In genomic region chr12:26143291-26143690, GRCh38 we compare ENCODE assay signal across 23 cellular contexts. TPM values are rescaled to one million over a fixed set of nuclear protein-coding genes. Genes with fewer than 3 reads are reported as not detected.
DNase-seq lines count a peak whose midpoint lies in the region; ATAC-seq and TF ChIP-seq lines count a peak whose summit lies in the region.
"Had no signal": no experiment of that assay in that cellular context is flagged by ENCODE, and none has a peak within 500 bp of the region (broad histone marks: within the 10 kb centered on the region; RNA-seq: fewer than 3 reads in every experiment).

No MANE protein-coding gene starts in this region.

- no peaks in the 10 kb centered on the region for H3K36me3 ChIP-seq in IMR-90 (ENCODE audit: control insufficient read depth, insufficient read depth, low read length)
- H3K36me3 ChIP-seq in lower lobe of right lung, result no peaks in the 10 kb centered on the region
- H3K36me3 ChIP-seq: BE2C; BLaER1 treated with 17β-estradiol and CSF1 and Interleukin-3, amounts not matched to agents 10 nM and 100 nM had no signal

- no peak overlapping the region for H3K23ac ChIP-seq in IMR-90 (ENCODE audit: low read depth, low read length)

- H3K4me3 Mint-ChIP-seq in CD14-positive monocyte, result no peak overlapping the region
- H3K4me3 Mint-ChIP-seq: CD8-positive, alpha-beta T cell; GM23338; H9 had no signal

- no peak overlapping the region for H2BK120ac ChIP-seq in IMR-90 (ENCODE audit: low read depth, low read length)

- H3K4me2 ChIP-seq in IMR-90 (ENCODE audit: low read depth, low read length), result no peak overlapping the region
- H3K4me2 ChIP-seq: A549; BLaER1 treated with 17β-estradiol and CSF1 and Interleukin-3, amounts not matched to agents 10 nM and 100 nM; GM23338 had no signal

- no peak overlapping the region for H2AFZ ChIP-seq in IMR-90 (replicated peaks; ENCODE audit: low read length, poor library complexity)
- H2AFZ ChIP-seq: GM23338 had no signal

- no peaks in the 10 kb centered on the region for H3K9me1 ChIP-seq in IMR-90 (ENCODE audit: insufficient read depth, low read length)

- TF ChIP-seq POLR2A in IMR-90 (IDR thresholded peaks at IDR 0.05; ENCODE audit: low read depth, low read length), result no peak

- no peaks in the 10 kb centered on the region for H3K9me3 Mint-ChIP-seq in CD14-positive monocyte
- H3K9me3 Mint-ChIP-seq: CD8-positive, alpha-beta T cell; GM23338; H9 had no signal

- intact Hi-C loops in IMR-90 (cut with micrococcal nuclease) (loop anchor here (5.0 kb wide), 1 partner anchor 34 kb away; no protein-coding TSS in a partner anchor), lower lobe of right lung (cut with DNase I) (no loop called here), CD14-positive monocyte (cut with micrococcal nuclease) (no loop called here)

- H3K4me1 Mint-ChIP-seq in CD14-positive monocyte, result no peaks in the 10 kb centered on the region
- H3K4me1 Mint-ChIP-seq: GM23338, H9 had no signal

- no peak for DNase-seq in IMR-90
- DNase-seq in NCI-H187 treated with DMSO at 0.1 percent for 48 hours (lab: John Stamatoyannopoulos, UW), result peak; percentile 26
- DNase-seq in NCI-H524 treated with DMSO at 0.1 percent for 48 hours (lab: John Stamatoyannopoulos, UW), result peak; percentile 67
- DNase-seq in lower lobe of right lung, result no peak
- DNase-seq in CD14-positive monocyte (ENCODE audit: low spot score), result no peak
- no peak for DNase-seq in activated T-cell treated with anti-CD3 and anti-CD28 coated beads, Interleukin-2, amount 50 U/mL, for 1 hour
- no peak for DNase-seq in NCI-H2227 treated with DMSO at 0.1 percent for 48 hours (lab: John Stamatoyannopoulos, UW)
- DNase-seq: 8988T; ACHN; AML-193; BE2C; Caco-2; CD8-positive, alpha-beta T cell; DMS 273 treated with DMSO at 0.1 percent for 48 hours; DMS79; EL; GDM1; H9 had no signal

- H3K27me3 ChIP-seq in IMR-90 (ENCODE audit: control insufficient read depth, insufficient read depth, low read length), result peaks cover 18% of the 10 kb centered on the region
- H3K27me3 ChIP-seq in lower lobe of right lung (ENCODE audit: low read depth), result no peaks in the 10 kb centered on the region
- H3K27me3 ChIP-seq: BE2C; BLaER1 treated with 17β-estradiol and CSF1 and Interleukin-3, amounts not matched to agents 10 nM and 100 nM had no signal

- no peak for TF ChIP-seq CTCF in IMR-90 (conservative IDR thresholded peaks at IDR 0.05; ENCODE audit: low read depth, low read length)
- TF ChIP-seq CTCF in lower lobe of right lung (IDR thresholded peaks at IDR 0.05), result no peak
- no peak for TF ChIP-seq CTCF in CD14-positive monocyte (IDR thresholded peaks at IDR 0.05)

- H4K8ac ChIP-seq in IMR-90 (ENCODE audit: low read depth in 2 of 2, low read length in 2 of 2), result no peak overlapping the region

- H3K27ac Mint-ChIP-seq in CD14-positive monocyte, result no peak overlapping the region
- H3K27ac Mint-ChIP-seq: CD8-positive, alpha-beta T cell; GM23338; H9 had no signal

- no peak overlapping the region for H2BK15ac ChIP-seq in IMR-90 (ENCODE audit: low read depth, low read length)

- CTCF ChIA-PET in IMR-90 (lab: Yijun Ruan, JAX), result no interaction called here

- dilution Hi-C loops in IMR-90 (cut with HindIII; ENCODE audit: low sequenced_read_pairs, unreplicated experiment), result no loop called here

- H2BK20ac ChIP-seq in IMR-90 (ENCODE audit: low read depth, low read length), result no peak overlapping the region

- no peak overlapping the region for H3K14ac ChIP-seq in IMR-90 (replicated peaks; ENCODE audit: low read depth, low read length)

- H3K9ac ChIP-seq in IMR-90 (ENCODE audit: low read depth, low read length), result no peak overlapping the region
- H3K9ac ChIP-seq: BLaER1 treated with 17β-estradiol and CSF1 and Interleukin-3, amounts not matched to agents 10 nM and 100 nM had no signal

- H2BK5ac ChIP-seq in IMR-90 (ENCODE audit: low read depth, low read length, poor library complexity, severe bottlenecking), result no peak overlapping the region

- H3K4ac ChIP-seq in IMR-90 (ENCODE audit: low read depth, low read length), result no peak overlapping the region

- no peaks in the 10 kb centered on the region for H3K79me1 ChIP-seq in IMR-90 (ENCODE audit: low read depth in 1 of 2, low read length in 2 of 2)

- H3K27ac ChIP-seq in IMR-90 (ENCODE audit: insufficient read depth, low read length) (no peak overlapping the region), lower lobe of right lung (no peak overlapping the region)
- H3K27ac ChIP-seq: A549; BLaER1 treated with 17β-estradiol and CSF1 and Interleukin-3, amounts not matched to agents 10 nM and 100 nM had no signal

- POLR2A ChIA-PET in IMR-90 (lab: Charles Lee; ENCODE audit: unreplicated experiment), result no interaction called here

- BruUV-seq in IMR-90 (replicated peaks; lab: Mats Ljungman, UMichigan), result no TSS peak

- in situ Hi-C loops in IMR-90 (cut with MboI; ENCODE audit: low sequenced_read_pairs), result no loop called here

- H3K36me3 Mint-ChIP-seq in CD14-positive monocyte, result no peaks in the 10 kb centered on the region
- H3K36me3 Mint-ChIP-seq: CD8-positive, alpha-beta T cell had no signal

- no peak overlapping the region for H3K56ac ChIP-seq in IMR-90 (ENCODE audit: extremely low read depth, insufficient read depth, low read length)

- H2AK5ac ChIP-seq in IMR-90 (ENCODE audit: low read depth, low read length), result no peak overlapping the region

- no peak overlapping the region for H2AK9ac ChIP-seq in IMR-90 (replicated peaks; ENCODE audit: low read depth, low read length, poor library complexity)

- H3K27me3 Mint-ChIP-seq in CD14-positive monocyte (ENCODE audit: low read depth in 3 of 3), result no peaks in the 10 kb centered on the region

- no peaks in the 10 kb centered on the region for H4K20me1 ChIP-seq in IMR-90 (ENCODE audit: insufficient read depth, low read length)
- H4K20me1 ChIP-seq: BLaER1 treated with 17β-estradiol and CSF1 and Interleukin-3, amounts not matched to agents 10 nM and 100 nM had no signal

- no peak overlapping the region for H3K18ac ChIP-seq in IMR-90 (ENCODE audit: low read depth, low read length)

- no peaks in the 10 kb centered on the region for H3K4me1 ChIP-seq in IMR-90 (ENCODE audit: control insufficient read depth, insufficient read depth, low read length)
- no peaks in the 10 kb centered on the region for H3K4me1 ChIP-seq in lower lobe of right lung
- H3K4me1 ChIP-seq: A549; BE2C; BLaER1 treated with 17β-estradiol and CSF1 and Interleukin-3, amounts not matched to agents 10 nM and 100 nM; Caco-2 had no signal

- H3K9me3 ChIP-seq in IMR-90 (ENCODE audit: control insufficient read depth, insufficient read depth, low read length) (no peaks in the 10 kb centered on the region), lower lobe of right lung (no peaks in the 10 kb centered on the region)
- H3K9me3 ChIP-seq: A549; BE2C; BLaER1 treated with 17β-estradiol and CSF1 and Interleukin-3, amounts not matched to agents 10 nM and 100 nM; Caco-2 had no signal

- no peak overlapping the region for H4K91ac ChIP-seq in IMR-90 (ENCODE audit: insufficient read depth, low read depth, low read length)

- no peak for TF ChIP-seq RAD21 in IMR-90 (IDR thresholded peaks at IDR 0.05; ENCODE audit: low read length)

- H4K5ac ChIP-seq in IMR-90 (ENCODE audit: low read depth, low read length), result no peak overlapping the region

- no peak overlapping the region for H3K4me3 ChIP-seq in IMR-90 (ENCODE audit: insufficient read depth, low read depth, low read length)
- no peak overlapping the region for H3K4me3 ChIP-seq in lower lobe of right lung
- H3K4me3 ChIP-seq: A549; BLaER1 treated with 17β-estradiol and CSF1 and Interleukin-3, amounts not matched to agents 10 nM and 100 nM; GM12878; GM23338 had no signal

- no peak for ATAC-seq in IMR-90 (ENCODE audit: low read depth)
- ATAC-seq in lower lobe of right lung, result peak; percentile 37 to 43
- ATAC-seq: A549; CD8-positive, alpha-beta T cell; GM12878; GM23338; HCT116 had no signal

- 83% methylated on average over 1 of the region's 2 CpGs; no CpG with 5 or more reads in 1 of the 2 experiments for WGBS in IMR-90 (ENCODE audit: extremely low coverage in 2 of 2, insufficient read length in 1 of 2), 2 experiments

TF ChIP-seq in IMR-90, 13 proteins besides CTCF, POLR2A, EP300 and RAD21:
- no peak for TF ChIP-seq FOS (IDR thresholded peaks at IDR 0.05; ENCODE audit: low read depth, low read length)
- TF ChIP-seq CEBPB (IDR thresholded peaks at IDR 0.05; ENCODE audit: low read depth, low read length), result peak; percentile 61

RNA-seq across cellular contexts. Expression of gene BHLHE41, which starts 18.5 kb away (rescaled TPM):
- total RNA-seq in IMR-90 (2012; rRNA removed) (0.72 and 1.1 TPM in 2 replicates), lower lobe of right lung (125 TPM)
- polyA plus RNA-seq in IMR-90 (2012; rRNA removed) (3.8 and 5.2 TPM in 2 replicates), CD14-positive monocyte (not detected)
- polyA plus RNA-seq in IMR-90 (2012; cell fraction: cytosol; rRNA removed), result 0.64 and 1.6 TPM in 2 replicates
- 5.6 and 8.7 TPM in 2 replicates for polyA plus RNA-seq in IMR-90 (2012; cell fraction: nucleus; rRNA removed; ENCODE audit: low replicate concordance)
- total RNA-seq: CD8-positive, alpha-beta T cell had no signal

RNA-seq across cellular contexts. Expression of gene SSPN, which starts 52.1 kb away (rescaled TPM):
- total RNA-seq in IMR-90 (2012; rRNA removed), result 5.6 and 7.8 TPM in 2 replicates
- polyA plus RNA-seq in IMR-90 (2012; rRNA removed), result 3.5 and 4.1 TPM in 2 replicates
- 2.8 and 4.8 TPM in 2 replicates for polyA plus RNA-seq in IMR-90 (2012; cell fraction: cytosol; rRNA removed)
- 0.85 and 2.2 TPM in 2 replicates for polyA plus RNA-seq in IMR-90 (2012; cell fraction: nucleus; rRNA removed; ENCODE audit: low replicate concordance)
- total RNA-seq in lower lobe of right lung, result 12.8 TPM
- polyA plus RNA-seq in CD14-positive monocyte, result under 1 TPM in 1 of 2 donors, not detected in 1; 0.15 TPM
- total RNA-seq: CD8-positive, alpha-beta T cell had no signal

Comparison
In these comparisons a context has a peak if more than half of its experiments do, and no peak if none do; other contexts are left out.
1. DNase-seq: peak in NCI-H187 treated with DMSO at 0.1 percent for 48 hours (single experiment) and NCI-H524 treated with DMSO at 0.1 percent for 48 hours (single experiment); none in IMR-90 (single experiment), lower lobe of right lung (single experiment), CD14-positive monocyte (single experiment), activated T-cell treated with anti-CD3 and anti-CD28 coated beads, Interleukin-2, amount 50 U/mL, for 1 hour (single experiment) and NCI-H2227 treated with DMSO at 0.1 percent for 48 hours (single experiment).
2. RNA of gene BHLHE41, which starts 18.5 kb away (total RNA-seq): 125 TPM in lower lobe of right lung (single experiment); 0.72 to 1.1 TPM in IMR-90; every median in the first group is over 10 times any median in the second.